Comparison of ENCODE assay signal across 14 cellular contexts in the genomic region with DNA sequence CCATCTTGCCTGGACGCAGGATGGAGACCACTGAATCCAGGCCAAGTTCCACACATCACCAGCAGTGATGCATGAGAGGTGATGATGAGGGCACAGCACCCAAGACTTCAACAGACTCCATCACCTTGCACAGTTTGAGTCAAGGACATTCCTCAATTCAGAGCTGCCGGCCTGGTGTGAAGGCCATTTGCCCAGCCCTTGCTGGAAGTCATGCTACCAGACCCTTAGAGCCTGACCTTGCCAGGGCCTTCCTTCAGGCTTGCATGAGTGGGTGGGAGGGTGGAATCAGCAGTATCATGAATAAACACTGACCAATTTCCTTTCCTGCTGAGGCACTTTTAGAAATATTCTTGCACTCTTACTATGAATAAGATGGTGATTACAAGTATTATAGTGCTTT.
DNase-seq lines count a peak whose midpoint lies in the region; ATAC-seq, FAIRE-seq and TF ChIP-seq lines count a peak whose summit lies in the region.
"Had no signal": no experiment of that assay in that cellular context is flagged by ENCODE, and none has a peak within 500 bp of the region (broad histone marks: within the 10 kb centered on the region; RNA-seq: fewer than 3 reads in every experiment).

No MANE protein-coding gene starts in this region.

- DNase-seq in bronchial epithelial cell (ENCODE audit: low read depth) (no peak), hepatocyte (ENCODE audit: low spot score) (no peak), aorta (no peak), inferior parietal cortex (ENCODE audit: extremely low spot score) (no peak)
- no peak for DNase-seq in CD4-positive, alpha-beta T cell
- DNase-seq: CD4-positive, alpha-beta memory T cell; DMS79; H7 had no signal

- H3K4me1 Mint-ChIP-seq in CD4-positive, alpha-beta T cell (ENCODE audit: low read depth): no peaks in the 10 kb centered on the region
- H3K4me1 Mint-ChIP-seq: CD4-positive, alpha-beta memory T cell had no signal

- no peaks in the 10 kb centered on the region for H3K27me3 ChIP-seq in BLaER1
- no peaks in the 10 kb centered on the region for H3K27me3 ChIP-seq in bronchial epithelial cell (ENCODE audit: control insufficient read depth, insufficient read depth, low read length)
- no peaks in the 10 kb centered on the region for H3K27me3 ChIP-seq in hepatocyte
- H3K27me3 ChIP-seq in aorta (ENCODE audit: control insufficient read depth in 1 of 2, insufficient read depth in 2 of 2, low read length in 1 of 2): no peaks in the 10 kb centered on the region
- H3K27me3 ChIP-seq in CD4-positive, alpha-beta T cell (ENCODE audit: control insufficient read depth, insufficient read depth, low read length): no peaks in the 10 kb centered on the region

- peaks cover 4% of the 10 kb centered on the region for H3K9me3 Mint-ChIP-seq in CD4-positive, alpha-beta T cell

- ATAC-seq in aorta (ENCODE audit: low FRiP score): peak; percentile 19
- no peak for ATAC-seq in CD4-positive, alpha-beta T cell (ENCODE audit: poor library complexity)
- ATAC-seq in GM21786 (IDR thresholded peaks at IDR 0.05; ENCODE audit: unreplicated experiment): no peak
- ATAC-seq: GM23338, K562 had no signal

- H3K4me3 ChIP-seq in BLaER1: no peak overlapping the region
- H3K4me3 ChIP-seq in bronchial epithelial cell (ENCODE audit: low read depth, low read length): no peak overlapping the region
- H3K4me3 ChIP-seq in hepatocyte: no peak overlapping the region
- H3K4me3 ChIP-seq in aorta (ENCODE audit: low read length in 2 of 2): no peak overlapping the region
- H3K4me3 ChIP-seq: GM12878, GM23338, K562 had no signal

- H3K4me2 ChIP-seq in BLaER1 (peak overlapping the region; percentile 67), hepatocyte (no peak overlapping the region)
- H3K4me2 ChIP-seq: GM23338 had no signal

- no peak overlapping the region for H3K4me3 Mint-ChIP-seq in CD4-positive, alpha-beta T cell
- H3K4me3 Mint-ChIP-seq: CD4-positive, alpha-beta memory T cell; GM23338 had no signal

- CTCF ChIA-PET in CD4-positive, alpha-beta T cell (lab: Charles Lee): no interaction called here

- intact Hi-C loops in aorta (cut with DNase I): no loop called here
- intact Hi-C loops in CD4-positive, alpha-beta T cell (cut with DNase I, micrococcal nuclease): no loop called here

- no peak overlapping the region for H2AFZ ChIP-seq in hepatocyte
- H2AFZ ChIP-seq: GM23338 had no signal

- no peak overlapping the region for H3K27ac Mint-ChIP-seq in CD4-positive, alpha-beta T cell
- H3K27ac Mint-ChIP-seq: CD4-positive, alpha-beta memory T cell; GM23338 had no signal

- WGBS in hepatocyte (ENCODE audit: low lambda C conversion rate, missing lambda C conversion rate): 47% methylated on average over 2 of the region's 2 CpGs
- 77 to 88% methylated on average over 2 of the region's 2 CpGs for WGBS in aorta, 2 donors

- H3K27me3 Mint-ChIP-seq in CD4-positive, alpha-beta T cell: no peaks in the 10 kb centered on the region

- H3K4me1 ChIP-seq in BLaER1 (peaks cover 18% of the 10 kb centered on the region), hepatocyte (ENCODE audit: insufficient read depth) (no peaks in the 10 kb centered on the region), aorta (ENCODE audit: control insufficient read depth in 1 of 2, insufficient read depth in 2 of 2, low read length in 2 of 2) (no peaks in the 10 kb centered on the region)

- H3K36me3 ChIP-seq in BLaER1 (no peaks in the 10 kb centered on the region), bronchial epithelial cell (ENCODE audit: control insufficient read depth, insufficient read depth, low read length) (no peaks in the 10 kb centered on the region), hepatocyte (replicated peaks; ENCODE audit: insufficient read depth, low read depth) (no peaks in the 10 kb centered on the region), aorta (ENCODE audit: control insufficient read depth in 1 of 2, insufficient read depth in 2 of 2, low read length in 1 of 2) (no peaks in the 10 kb centered on the region)

- peaks cover 17% of the 10 kb centered on the region for H3K9me3 ChIP-seq in BLaER1
- H3K9me3 ChIP-seq in hepatocyte (ENCODE audit: low read depth): no peaks in the 10 kb centered on the region
- H3K9me3 ChIP-seq in aorta (ENCODE audit: control insufficient read depth, low read length): peaks cover under 1% of the 10 kb centered on the region
- H3K9me3 ChIP-seq in CD4-positive, alpha-beta T cell (ENCODE audit: control insufficient read depth, low read length): no peaks in the 10 kb centered on the region

- H3K36me3 Mint-ChIP-seq in CD4-positive, alpha-beta T cell (ENCODE audit: low read depth): no peaks in the 10 kb centered on the region
- H3K36me3 Mint-ChIP-seq: CD4-positive, alpha-beta memory T cell had no signal

- H3K9ac ChIP-seq in BLaER1: no peak overlapping the region

- FAIRE-seq in bronchial epithelial cell (lab: Jason Lieb, UNC): peak; percentile 23
- FAIRE-seq: GM12878, GM18507, K562 had no signal

- no peak overlapping the region for H3K27ac ChIP-seq in BLaER1
- H3K27ac ChIP-seq in hepatocyte: peak overlapping the region; percentile 0
- no peak overlapping the region for H3K27ac ChIP-seq in aorta (ENCODE audit: low read depth in 1 of 2, low read length in 2 of 2)
- no peak overlapping the region for H3K27ac ChIP-seq in CD4-positive, alpha-beta T cell (ENCODE audit: low read depth, low read length)

- H3K9me2 ChIP-seq in hepatocyte (replicated peaks; ENCODE audit: insufficient read depth): no peaks in the 10 kb centered on the region

- TF ChIP-seq CTCF in bronchial epithelial cell (IDR thresholded peaks at IDR 0.05; ENCODE audit: insufficient read depth, low read length, severe bottlenecking): no peak
- TF ChIP-seq CTCF in hepatocyte (IDR thresholded peaks at IDR 0.05; ENCODE audit: poor library complexity): no peak
- TF ChIP-seq CTCF in CD4-positive, alpha-beta T cell (IDR thresholded peaks at IDR 0.05): no peak

- no peaks in the 10 kb centered on the region for H4K20me1 ChIP-seq in BLaER1
- H4K20me1 ChIP-seq in hepatocyte (ENCODE audit: insufficient read depth, poor library complexity, severe bottlenecking): no peaks in the 10 kb centered on the region

- H3K79me2 ChIP-seq in hepatocyte: no peaks in the 10 kb centered on the region

- POLR2A ChIA-PET in CD4-positive, alpha-beta T cell (lab: Charles Lee): interaction anchor here (0.6 kb wide), 1 partner anchor 137 kb away, joined by 5 read pairs; no protein-coding TSS in a partner anchor
